15 cellular contexts compared by ENCODE assay signal in the genomic region with DNA sequence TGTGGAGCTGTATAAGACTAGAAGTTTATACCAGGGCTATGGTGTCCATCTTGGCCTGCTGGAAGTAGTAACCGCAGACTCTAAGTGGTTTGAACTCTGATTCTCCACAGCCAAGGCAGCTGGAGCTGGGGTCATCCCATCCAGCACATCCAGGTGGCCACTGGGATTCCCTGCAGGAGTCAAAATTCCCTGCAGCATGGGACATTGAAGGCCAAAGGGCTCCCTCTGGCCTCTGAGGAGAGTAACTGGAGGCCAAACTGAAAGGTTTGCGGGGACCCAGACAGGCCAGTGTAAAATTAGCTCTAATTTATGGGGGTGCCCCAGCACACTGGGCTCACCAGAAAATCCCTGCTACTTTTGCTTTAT.
"Had no signal": no experiment of that assay in that cellular context is flagged by ENCODE, and none has a peak within 500 bp of the region (broad histone marks: within the 10 kb centered on the region; RNA-seq: fewer than 3 reads in every experiment).

No MANE protein-coding gene starts in this region.

- H3K9me3 ChIP-seq: gastrocnemius medialis, heart left ventricle, spleen, testis, upper lobe of left lung had no signal

- H3K27me3 ChIP-seq: gastrocnemius medialis, heart left ventricle, testis, upper lobe of left lung had no signal

- H3K4me3 ChIP-seq: gastrocnemius medialis, heart left ventricle, spleen, testis, upper lobe of left lung had no signal

- H3K4me1 ChIP-seq: gastrocnemius medialis, testis, upper lobe of left lung had no signal

- FAIRE-seq: bronchial epithelial cell had no signal

- H3K36me3 ChIP-seq: gastrocnemius medialis, heart left ventricle, spleen, upper lobe of left lung had no signal

- DNase-seq: activated CD4-positive, alpha-beta memory T cell treated with anti-CD3 and anti-CD28 coated beads, Interleukin-2, amount 10 ng/mL, durations not matched to agents 7 days and 5 days; activated CD4-positive, CD25-positive, alpha-beta regulatory T cell; activated effector memory CD4-positive, alpha-beta T cell treated with anti-CD3 and anti-CD28 coated beads, Interleukin-2, amount 50 U/mL, for 16 hours; activated T-cell treated with anti-CD3 and anti-CD28 coated beads, Interleukin-2, amount 50 U/mL, for 24 hours; cerebellar nuclear complex; cortex of kidney; gastrocnemius medialis; left ventricle myocardium superior; spleen; stimulated activated CD4-positive, alpha-beta T cell treated with anti-CD3 and anti-CD28 coated beads, Interleukin-4, amount 100 ng/mL, for 4 hours; T-helper 9 cell; upper lobe of left lung had no signal

- H3K27ac ChIP-seq: gastrocnemius medialis, spleen, testis, upper lobe of left lung had no signal
